20 cellular contexts compared by ENCODE assay signal in genomic region chr10:25786181-25786580, GRCh38.
"Had no signal": no experiment of that assay in that cellular context is flagged by ENCODE, and none has a peak within 500 bp of the region (broad histone marks: within the 10 kb centered on the region; RNA-seq: fewer than 3 reads in every experiment).

No MANE protein-coding gene starts in this region.

- H3K36me3 ChIP-seq: prostate gland, spleen had no signal

- H3K27ac Mint-ChIP-seq: activated CD4-positive, alpha-beta memory T cell treated with anti-CD3 and anti-CD28 coated beads for 36 hours; activated naive CD8-positive, alpha-beta T cell treated with anti-CD3 and anti-CD28 coated beads for 36 hours; naive thymus-derived CD4-positive, alpha-beta T cell; T-helper 17 cell; type B pancreatic cell had no signal

- DNase-seq: activated CD4-positive, alpha-beta memory T cell treated with anti-CD3 and anti-CD28 coated beads for 36 hours; activated CD4-positive, alpha-beta T cell treated with anti-CD3 and anti-CD28 coated beads for 48 hours; activated naive CD4-positive, alpha-beta T cell treated with Interleukin-2 at 50 U/mL for 16 hours; activated naive CD8-positive, alpha-beta T cell treated with anti-CD3 and anti-CD28 coated beads for 36 hours; activated T-cell treated with anti-CD3 and anti-CD28 coated beads, Interleukin-2, amount 50 U/mL, for 48 hours; amniotic stem cell; dermis blood vessel endothelial cell; effector CD8-positive, alpha-beta T cell; foreskin keratinocyte; kidney; naive thymus-derived CD4-positive, alpha-beta T cell; spleen; stimulated activated CD4-positive, alpha-beta T cell treated with anti-CD3 and anti-CD28 coated beads, Interleukin-4, amount 100 ng/mL, for 1 hour; stimulated activated naive CD4-positive, alpha-beta T cell; T-helper 17 cell; testis had no signal

- H3K9me3 ChIP-seq: prostate gland, spleen, testis had no signal

- H3K4me1 Mint-ChIP-seq: activated naive CD8-positive, alpha-beta T cell treated with anti-CD3 and anti-CD28 coated beads for 36 hours; naive thymus-derived CD4-positive, alpha-beta T cell; neural crest cell; T-helper 17 cell had no signal

- H3K4me3 Mint-ChIP-seq: activated CD4-positive, alpha-beta memory T cell treated with anti-CD3 and anti-CD28 coated beads for 36 hours; activated naive CD8-positive, alpha-beta T cell treated with anti-CD3 and anti-CD28 coated beads for 36 hours; naive thymus-derived CD4-positive, alpha-beta T cell; neural crest cell; T-helper 17 cell; type B pancreatic cell had no signal

- H3K36me3 Mint-ChIP-seq: activated CD4-positive, alpha-beta memory T cell treated with anti-CD3 and anti-CD28 coated beads for 36 hours; activated naive CD8-positive, alpha-beta T cell treated with anti-CD3 and anti-CD28 coated beads for 36 hours; brain; naive thymus-derived CD4-positive, alpha-beta T cell; type B pancreatic cell had no signal

- H3K4me3 ChIP-seq: prostate gland, spleen, testis had no signal

- H3K27me3 ChIP-seq: foreskin keratinocyte, testis had no signal

- H3K4me1 ChIP-seq: foreskin keratinocyte, prostate gland, spleen, testis had no signal

- H3K9me3 Mint-ChIP-seq: activated CD4-positive, alpha-beta memory T cell treated with anti-CD3 and anti-CD28 coated beads for 36 hours; activated naive CD8-positive, alpha-beta T cell treated with anti-CD3 and anti-CD28 coated beads for 36 hours; type B pancreatic cell had no signal
